In the genomic region with DNA sequence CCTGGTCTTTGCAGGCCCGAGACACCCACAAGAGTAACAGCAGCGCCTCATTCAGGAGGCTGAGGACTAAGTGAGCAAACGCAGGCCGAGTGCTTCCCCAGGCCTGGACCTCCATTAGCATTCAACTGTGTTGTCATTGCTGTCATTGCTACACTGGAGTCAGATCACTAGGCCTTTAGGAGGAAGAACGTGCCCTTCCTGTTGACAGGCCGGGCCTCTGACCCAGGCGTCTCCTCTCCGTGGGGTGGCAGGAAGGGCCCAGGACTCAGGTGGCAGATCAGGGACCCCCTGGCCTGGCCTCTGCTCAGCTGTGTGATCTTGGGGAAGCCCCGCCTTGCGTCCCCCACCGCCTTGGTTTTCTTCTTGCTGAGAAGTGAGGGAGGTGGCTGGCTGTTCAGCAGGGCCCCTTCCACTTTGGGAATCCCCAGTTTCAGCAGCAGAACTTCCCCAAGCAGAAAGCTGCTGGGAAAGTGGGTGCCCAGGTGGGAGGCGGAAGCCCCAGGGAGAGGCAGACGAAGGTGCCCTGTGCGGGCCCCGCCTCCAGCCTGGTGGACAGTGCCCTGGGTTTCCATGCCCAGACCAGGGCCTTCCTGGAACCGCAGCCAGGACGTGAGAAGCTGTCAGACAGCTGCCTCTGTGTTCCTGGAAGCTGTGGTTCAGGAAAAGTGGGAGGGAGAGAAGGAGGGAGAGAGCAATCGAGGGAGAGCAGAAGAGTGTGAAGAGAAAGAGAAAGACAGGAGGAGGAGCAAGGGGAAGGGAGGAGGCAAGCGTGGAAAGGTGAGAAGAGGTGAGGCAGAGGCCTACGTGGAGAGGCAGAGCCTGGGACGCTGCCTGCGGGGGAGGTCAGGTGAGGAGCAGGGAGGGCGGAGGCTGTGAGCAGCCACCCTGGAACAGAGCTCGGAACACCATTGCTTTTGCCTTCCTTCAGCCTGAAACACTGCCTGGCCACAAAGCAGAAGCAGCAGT, we compare ENCODE assay signal across 8 cellular contexts. TPM values are rescaled to one million over a fixed set of nuclear protein-coding genes. Genes with fewer than 3 reads are reported as not detected.
DNase-seq lines count a peak whose midpoint lies in the region; ATAC-seq, FAIRE-seq and TF ChIP-seq lines count a peak whose summit lies in the region.

No MANE protein-coding gene starts in this region.

- in situ Hi-C loops in GM18951 (cut with MboI; ENCODE audit: low sequenced_read_pairs, unreplicated experiment): no loop called here

- peak; percentile 56 to 66 for DNase-seq in activated CD4-positive, alpha-beta T cell treated with anti-CD3 and anti-CD28 coated beads, Interleukin-2, amount 50 U/mL, for 48 hours
- DNase-seq in left ventricle myocardium superior: peak; percentile 59
- peak; percentile 45 to 50 for DNase-seq in stimulated activated CD8-positive, alpha-beta memory T cell treated with anti-CD3 and anti-CD28 coated beads, Interleukin-7, amount 100 ng/mL, for 48 hours (ENCODE audit: extremely low read depth in 1 of 2, low read depth in 1 of 2)
- DNase-seq in HTR-8/SVneo (ENCODE audit: insufficient read length, low spot score): no peak
- no peak for DNase-seq in NCI-H748 treated with DMSO at 0.1 percent for 48 hours (lab: John Stamatoyannopoulos, UW)
- no peak for DNase-seq in HPDE6-E6E7 (ENCODE audit: extremely low spot score)

- FAIRE-seq in HTR-8/SVneo (lab: Jason Lieb, UNC): no peak

- peak; percentile 19 for TF ChIP-seq POLR2A in GM18951 (IDR thresholded peaks at IDR 0.05; ENCODE audit: extremely low read depth, insufficient read depth, insufficient read length)

- ATAC-seq in HG03196 (IDR thresholded peaks at IDR 0.05; ENCODE audit: unreplicated experiment): peak; percentile 50
- peak; percentile 37 for ATAC-seq in left ventricle myocardium superior

- intact Hi-C loops in left ventricle myocardium superior (cut with micrococcal nuclease): no loop called here

RNA-seq across cellular contexts. Expression of gene ZDHHC19, which starts 18.9 kb away (rescaled TPM):
- total RNA-seq in left ventricle myocardium superior: not detected

RNA-seq across cellular contexts. Expression of gene SLC51A, which starts 24.0 kb away (rescaled TPM):
- total RNA-seq in left ventricle myocardium superior: not detected

Comparison
In these comparisons a context has a peak if more than half of its experiments do, and no peak if none do; other contexts are left out.
1. DNase-seq: peak in activated CD4-positive, alpha-beta T cell treated with anti-CD3 and anti-CD28 coated beads, Interleukin-2, amount 50 U/mL, for 48 hours (2 of 2), left ventricle myocardium superior (single experiment) and stimulated activated CD8-positive, alpha-beta memory T cell treated with anti-CD3 and anti-CD28 coated beads, Interleukin-7, amount 100 ng/mL, for 48 hours (2 of 2); none in HTR-8/SVneo (single experiment), NCI-H748 treated with DMSO at 0.1 percent for 48 hours (single experiment) and HPDE6-E6E7 (single experiment).